Comparison of ENCODE assay signal across 18 cellular contexts in the genomic region with DNA sequence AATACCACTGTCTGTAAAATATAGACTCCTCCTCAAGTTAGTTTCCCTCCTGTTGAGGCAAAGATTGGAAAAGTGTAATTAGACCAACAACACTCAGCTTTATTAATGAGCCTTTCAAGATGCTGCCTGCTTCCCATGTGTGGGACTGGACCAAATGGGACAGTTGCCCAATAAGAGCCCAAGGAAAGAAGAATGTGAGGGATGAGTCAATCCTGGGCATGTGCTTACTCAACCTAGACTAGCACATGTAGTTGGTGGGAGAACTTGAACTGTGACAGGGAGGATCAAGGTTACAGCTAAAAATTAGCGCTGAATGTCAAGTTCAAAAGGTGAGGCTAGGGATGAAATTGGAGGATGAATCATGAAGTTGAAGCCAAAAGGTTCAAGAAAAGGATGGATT.
DNase-seq lines count a peak whose midpoint lies in the region; ATAC-seq and TF ChIP-seq lines count a peak whose summit lies in the region.
"Had no signal": no experiment of that assay in that cellular context is flagged by ENCODE, and none has a peak within 500 bp of the region (broad histone marks: within the 10 kb centered on the region; RNA-seq: fewer than 3 reads in every experiment).

No MANE protein-coding gene starts in this region.

- CTCF ChIA-PET in RWPE1 (lab: Yijun Ruan, JAX): interaction anchor here (0.7 kb wide), 1 partner anchor 13 kb away, joined by 3 read pairs; no protein-coding TSS in a partner anchor

- H3K4me3 Mint-ChIP-seq in nephron: no peak overlapping the region

- no peaks in the 10 kb centered on the region for H3K36me3 Mint-ChIP-seq in nephron (ENCODE audit: low read depth)

- peaks cover 3% of the 10 kb centered on the region for H3K9me3 Mint-ChIP-seq in nephron

- POLR2A ChIA-PET in RWPE1 (lab: Yijun Ruan, JAX; ENCODE audit: low non-redundant PET): no interaction called here

- in situ Hi-C loops in Caki2 (cut with HindIII; ENCODE audit: low pct_unique_long_range_greater_than_20kb, low sequenced_read_pairs): no loop called here
- in situ Hi-C loops in G401 (cut with HindIII; ENCODE audit: low sequenced_read_pairs): no loop called here

- no peak overlapping the region for H3K27ac ChIP-seq in RWPE1
- H3K27ac ChIP-seq: GM23248, SJCRH30 had no signal

- ATAC-seq in GM18505 (IDR thresholded peaks at IDR 0.05; ENCODE audit: unreplicated experiment): no peak
- no peak for ATAC-seq in GM21390 (IDR thresholded peaks at IDR 0.05; ENCODE audit: unreplicated experiment)
- ATAC-seq: K562, Panc1, SK-N-SH treated with all-trans-retinoic acid at 6 μM for 48 hours had no signal

- peaks cover 38% of the 10 kb centered on the region for H3K4me1 Mint-ChIP-seq in nephron

- H3K4me3 ChIP-seq in fibroblast of mammary gland (ENCODE audit: control insufficient read depth, low read depth, low read length): no peak overlapping the region
- H3K4me3 ChIP-seq: GM23248, K562, SJCRH30 had no signal

- H3K27ac Mint-ChIP-seq in nephron: peak overlapping the region in 2 of 3 experiments; percentile 67 to 82

- peaks cover 10% of the 10 kb centered on the region for H3K27me3 Mint-ChIP-seq in nephron (ENCODE audit: low read depth)

- no peak for TF ChIP-seq CTCF in RWPE1 (conservative IDR thresholded peaks at IDR 0.05; ENCODE audit: low read depth)
- no peak for TF ChIP-seq CTCF in fibroblast of mammary gland (conservative IDR thresholded peaks at IDR 0.05; ENCODE audit: control insufficient read depth, insufficient read depth, low read depth, low read length)
- TF ChIP-seq CTCF in nephron (IDR thresholded peaks at IDR 0.05; ENCODE audit: unreplicated experiment in 3 of 3): no peak

- DNase-seq in Caki2 (ENCODE audit: low read depth) (peak; percentile 8), RWPE1 (ENCODE audit: low spot score) (peak; percentile 23), fibroblast of mammary gland (ENCODE audit: low read depth) (peak; percentile 5), G401 (ENCODE audit: low spot score) (no peak)
- DNase-seq: GM23248, H7, Kasumi-1, NCI-H1105 treated with DMSO at 0.1 percent for 48 hours, NCI-H2029 treated with DMSO at 0.1 percent for 48 hours, NCI-H2227 treated with DMSO at 0.1 percent for 48 hours, NCI-H526 treated with DMSO at 0.1 percent for 48 hours, SJCRH30 had no signal

- TF ChIP-seq POLR2A in GM18505 (IDR thresholded peaks at IDR 0.05; ENCODE audit: borderline replicate concordance, extremely low read depth, insufficient read depth, insufficient read length): no peak
